26 cellular contexts compared by ENCODE assay signal in the genomic region with DNA sequence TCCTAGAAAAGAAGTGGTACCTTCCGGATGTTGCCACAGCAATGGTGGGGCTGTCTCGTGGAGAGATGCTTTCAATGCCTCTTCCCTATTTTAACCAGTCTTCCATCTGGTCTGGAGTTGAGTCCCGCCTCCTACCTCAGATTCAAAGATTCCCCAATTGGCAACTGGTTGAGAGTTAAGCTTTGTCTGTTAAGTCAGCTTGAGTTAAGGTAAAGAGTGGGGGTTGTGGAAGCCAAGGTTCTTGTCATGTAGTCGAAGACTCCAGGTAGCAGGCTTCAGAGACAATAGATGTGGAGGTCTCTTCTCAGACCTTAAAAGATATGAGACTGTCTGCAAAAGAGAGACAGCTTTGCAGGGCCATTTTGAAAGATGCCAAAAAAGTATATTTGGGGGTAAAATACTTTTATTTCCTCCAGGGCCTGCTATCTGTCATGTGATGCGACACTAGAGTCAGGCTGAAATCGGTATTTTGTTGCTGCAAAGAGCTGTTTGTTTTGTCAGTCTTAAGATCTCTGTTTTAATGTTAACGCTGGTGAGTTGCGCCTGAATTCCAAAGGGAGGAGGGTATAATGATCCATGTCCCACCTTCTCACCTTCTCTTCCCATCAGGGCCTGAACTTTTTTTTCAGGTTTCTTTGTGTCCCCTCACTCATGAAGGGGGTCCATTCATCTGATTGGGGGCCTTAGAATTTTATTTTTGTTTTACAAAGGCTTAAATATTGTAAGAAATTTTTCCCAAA. TPM values are rescaled to one million over a fixed set of nuclear protein-coding genes. Genes with fewer than 3 reads are reported as not detected.
DNase-seq lines count a peak whose midpoint lies in the region; ATAC-seq, FAIRE-seq and TF ChIP-seq lines count a peak whose summit lies in the region.
"Had no signal": no experiment of that assay in that cellular context is flagged by ENCODE, and none has a peak within 500 bp of the region (broad histone marks: within the 10 kb centered on the region; RNA-seq: fewer than 3 reads in every experiment).

No MANE protein-coding gene starts in this region.

- H3K4me1 Mint-ChIP-seq in activated naive CD8-positive, alpha-beta T cell treated with anti-CD3 and anti-CD28 coated beads for 36 hours: no peaks in the 10 kb centered on the region
- H3K4me1 Mint-ChIP-seq: CD8-positive, alpha-beta memory T cell had no signal

- peak overlapping the region; percentile 81 for H2AFZ ChIP-seq in H1 (ENCODE audit: low read length)

- H3K4me3 ChIP-seq in HUES64 (ENCODE audit: low read length): no peak overlapping the region
- no peak overlapping the region; a peak in 1 of 8 replicates for H3K4me3 ChIP-seq in H1 (ENCODE audit: extremely low read depth in 1 of 4, insufficient read depth in 2 of 4, low read depth in 3 of 4, low read length in 4 of 4)
- H3K4me3 ChIP-seq in mesendoderm (ENCODE audit: low read length): no peak overlapping the region
- no peak overlapping the region for H3K4me3 ChIP-seq in left lung
- H3K4me3 ChIP-seq: A549; BLaER1 treated with 17β-estradiol and CSF1 and Interleukin-3, amounts not matched to agents 10 nM and 100 nM; HAP-1 had no signal

- H4K8ac ChIP-seq in H1 (ENCODE audit: extremely low read depth, insufficient read depth, low read length) (no peak overlapping the region), mesendoderm (ENCODE audit: low read depth, low read length) (no peak overlapping the region)

- H3K18ac ChIP-seq in H1 (ENCODE audit: extremely low read depth, low read length): peak overlapping the region; percentile 28; the same call in 1 of the 2 replicates
- H3K18ac ChIP-seq in mesendoderm (ENCODE audit: low read length): no peak overlapping the region

- no peak overlapping the region for H3K23ac ChIP-seq in H1 (ENCODE audit: insufficient read length)
- H3K23ac ChIP-seq in mesendoderm (ENCODE audit: low read length): no peak overlapping the region

- peak overlapping the region; percentile 19 to 36; a peak in 3 of 4 replicates for H3K4me2 ChIP-seq in H1 (ENCODE audit: insufficient read depth in 1 of 2, low read depth in 2 of 2, low read length in 2 of 2)
- H3K4me2 ChIP-seq in mesendoderm (ENCODE audit: low read length): no peak overlapping the region
- H3K4me2 ChIP-seq: A549; BLaER1 treated with 17β-estradiol and CSF1 and Interleukin-3, amounts not matched to agents 10 nM and 100 nM had no signal

- H2BK15ac ChIP-seq in H1 (ENCODE audit: low read length): no peak overlapping the region
- no peak overlapping the region for H2BK15ac ChIP-seq in mesendoderm (replicated peaks; ENCODE audit: low read depth)

- H3K56ac ChIP-seq in H1 (replicated peaks; ENCODE audit: insufficient read length, low read depth, low read length) (no peak overlapping the region), mesendoderm (ENCODE audit: low read length) (no peak overlapping the region)

- WGBS in HUES64: 73% methylated on average over 8 of the region's 8 CpGs
- WGBS in H1 (ENCODE audit: extremely low coverage in 1 of 2, insufficient coverage in 1 of 2, insufficient read length in 1 of 2, insufficient replicate concordance in 2 of 2, low coverage in 1 of 2, low lambda C conversion rate in 2 of 2, missing lambda C conversion rate in 1 of 2), 2 experiments: 58% methylated on average over 8 of the region's 8 CpGs; no CpG with 5 or more reads in 1 of the 2 experiments
- no CpG with 5 or more reads among the region's 8 CpGs for WGBS in mesendoderm (ENCODE audit: extremely low coverage, insufficient coverage, low lambda C conversion rate)

- H2BK12ac ChIP-seq in H1 (ENCODE audit: low read depth, low read length): no peak overlapping the region

- peaks cover 13% of the 10 kb centered on the region for H3K4me1 ChIP-seq in ES-I3 (ENCODE audit: insufficient read depth, low read length)
- H3K4me1 ChIP-seq in HUES64 (ENCODE audit: insufficient read depth, low read length): peaks cover 14% of the 10 kb centered on the region
- H3K4me1 ChIP-seq in H1 (replicated peaks in 1 of 4; ENCODE audit: control insufficient read depth in 3 of 4, insufficient read depth in 4 of 4, low read length in 3 of 4): no peaks in the 10 kb centered on the region; a peak in 2 of 7 replicates
- H3K4me1 ChIP-seq in mesendoderm (ENCODE audit: control insufficient read depth, low read depth, low read length): no peaks in the 10 kb centered on the region
- no peaks in the 10 kb centered on the region for H3K4me1 ChIP-seq in left lung
- H3K4me1 ChIP-seq: A549; BE2C; BLaER1 treated with 17β-estradiol and CSF1 and Interleukin-3, amounts not matched to agents 10 nM and 100 nM; HAP-1 had no signal

- H3K9me3 Mint-ChIP-seq in activated naive CD8-positive, alpha-beta T cell treated with anti-CD3 and anti-CD28 coated beads for 36 hours: no peaks in the 10 kb centered on the region
- H3K9me3 Mint-ChIP-seq: CD4-positive, alpha-beta T cell; CD8-positive, alpha-beta memory T cell had no signal

- no peaks in the 10 kb centered on the region for H4K20me1 ChIP-seq in H1 (replicated peaks in 1 of 2; ENCODE audit: control insufficient read depth in 1 of 2, insufficient read depth in 2 of 2, low read length in 2 of 2)
- H4K20me1 ChIP-seq: BLaER1 treated with 17β-estradiol and CSF1 and Interleukin-3, amounts not matched to agents 10 nM and 100 nM had no signal

- no peak overlapping the region for H3K14ac ChIP-seq in H1 (ENCODE audit: insufficient read length)

- CTCF ChIA-PET in H1 (lab: Charles Lee; ENCODE audit: partially characterized antibody): interaction anchor here (1.0 to 8.2 kb wide), 8 partner anchors 11 to 586 kb away, joined by 3 to 41 read pairs (median 4); partner anchors contain the start of gene ARL4A

- H3K27me3 Mint-ChIP-seq in activated naive CD8-positive, alpha-beta T cell treated with anti-CD3 and anti-CD28 coated beads for 36 hours: peaks cover 7% of the 10 kb centered on the region

- no peak overlapping the region for H2BK20ac ChIP-seq in H1 (ENCODE audit: low read length)

- ATAC-seq in left lung: no peak
- ATAC-seq: A549 had no signal

- POLR2A ChIA-PET in H1 (lab: Charles Lee; ENCODE audit: partially characterized antibody): interaction anchor here (1.1 kb wide), 1 partner anchor 37 kb away, joined by 3 read pairs; no protein-coding TSS in a partner anchor

- H3K27me3 ChIP-seq in HUES64 (ENCODE audit: insufficient read depth, low read length): no peaks in the 10 kb centered on the region
- H3K27me3 ChIP-seq in H1 (replicated peaks in 1 of 4; ENCODE audit: control insufficient read depth in 3 of 4, extremely low read depth in 1 of 4, insufficient read depth in 3 of 4, low read length in 3 of 4): no peaks in the 10 kb centered on the region
- H3K27me3 ChIP-seq in mesendoderm (ENCODE audit: insufficient read depth, low read length, poor library complexity): no peaks in the 10 kb centered on the region
- H3K27me3 ChIP-seq in left lung: no peaks in the 10 kb centered on the region
- H3K27me3 ChIP-seq: BLaER1 treated with 17β-estradiol and CSF1 and Interleukin-3, amounts not matched to agents 10 nM and 100 nM had no signal

- H3K27ac Mint-ChIP-seq in activated naive CD8-positive, alpha-beta T cell treated with anti-CD3 and anti-CD28 coated beads for 36 hours: no peak overlapping the region
- H3K27ac Mint-ChIP-seq: CD14-positive monocyte; CD4-positive, alpha-beta T cell; CD8-positive, alpha-beta memory T cell; HFFc6 had no signal

- no peaks in the 10 kb centered on the region for H3K9me3 ChIP-seq in ES-I3 (ENCODE audit: control insufficient read depth, insufficient read depth, low read length)
- 0 out of 2 replicates have a peak, but pooled peaks cover 3% of the 10 kb centered on the region for H3K9me3 ChIP-seq in HUES64 (ENCODE audit: insufficient read depth, low read depth, low read length)
- no peaks in the 10 kb centered on the region for H3K9me3 ChIP-seq in H1 (ENCODE audit: insufficient read depth in 2 of 2, low read depth in 1 of 2, low read length in 1 of 2)
- no peaks in the 10 kb centered on the region for H3K9me3 ChIP-seq in left lung
- H3K9me3 ChIP-seq: A549, BE2C, HAP-1 had no signal

- H3K79me2 ChIP-seq in H1 (ENCODE audit: control insufficient read depth in 1 of 2, insufficient read depth in 2 of 2, low read length in 2 of 2) (no peaks in the 10 kb centered on the region), mesendoderm (ENCODE audit: control insufficient read depth, insufficient read depth, low read length) (no peaks in the 10 kb centered on the region)

- TF ChIP-seq EP300 in H1 (IDR thresholded peaks at IDR 0.05; ENCODE audit: borderline replicate concordance in 1 of 2, low read depth in 2 of 2, low read length in 2 of 2): no peak

- no peak overlapping the region for H3K4ac ChIP-seq in H1 (replicated peaks; ENCODE audit: insufficient read length, low read depth, low read length)
- no peak overlapping the region for H3K4ac ChIP-seq in mesendoderm (ENCODE audit: low read depth, low read length)

- H2BK120ac ChIP-seq in H1 (replicated peaks; ENCODE audit: low read depth, low read length) (no peak overlapping the region), mesendoderm (ENCODE audit: low read depth, low read length) (no peak overlapping the region)

- DNase-seq in H1 (ENCODE audit: low read depth in 1 of 2, low spot score in 2 of 2): no peak
- peak; percentile 18 for DNase-seq in mesendoderm
- no peak for DNase-seq in GM20000 (ENCODE audit: low spot score)
- DNase-seq in activated naive CD8-positive, alpha-beta T cell treated with anti-CD3 and anti-CD28 coated beads for 36 hours: no peak
- DNase-seq in NCI-H1105 treated with DMSO at 0.1 percent for 48 hours (lab: John Stamatoyannopoulos, UW): no peak
- DNase-seq in left lung: no peak
- DNase-seq: 8988T; ACHN; AML-193; BE2C; CD4-positive, alpha-beta T cell; CD8-positive, alpha-beta memory T cell; DMS 273 treated with DMSO at 0.1 percent for 48 hours; DMS79; EL; HFFc6 had no signal

- TF ChIP-seq POLR2A in H1 (IDR thresholded peaks at IDR 0.05; ENCODE audit: control extremely low read depth in 1 of 2, low read depth in 2 of 2, low read length in 2 of 2): no peak

- H3K9ac ChIP-seq in ES-I3 (ENCODE audit: low read depth, low read length): 0 out of 2 replicates have a peak overlapping the region, but pooled peaks have one; percentile 5
- no peak overlapping the region for H3K9ac ChIP-seq in HUES64 (ENCODE audit: low read depth, low read length)
- H3K9ac ChIP-seq in H1 (replicated peaks in 1 of 4; ENCODE audit: extremely low read depth in 1 of 4, low read depth in 3 of 4, low read length in 3 of 4): no peak overlapping the region
- no peak overlapping the region for H3K9ac ChIP-seq in mesendoderm (ENCODE audit: low read length)
- H3K9ac ChIP-seq: BLaER1 treated with 17β-estradiol and CSF1 and Interleukin-3, amounts not matched to agents 10 nM and 100 nM had no signal

- no peak for TF ChIP-seq RAD21 in H1 (IDR thresholded peaks at IDR 0.05 in 1 of 2, conservative IDR thresholded peaks at IDR 0.05 in 1 of 2; ENCODE audit: low read depth in 2 of 2, low read length in 2 of 2)

- H3K79me1 ChIP-seq in H1 (ENCODE audit: low read depth, low read length) (no peaks in the 10 kb centered on the region), mesendoderm (ENCODE audit: low read length) (no peaks in the 10 kb centered on the region)

- no peak overlapping the region for H3K4me3 Mint-ChIP-seq in activated naive CD8-positive, alpha-beta T cell treated with anti-CD3 and anti-CD28 coated beads for 36 hours
- H3K4me3 Mint-ChIP-seq: CD14-positive monocyte; CD4-positive, alpha-beta T cell; CD8-positive, alpha-beta memory T cell; HFFc6 had no signal

- intact Hi-C loops in left lung (cut with DNase I): loop anchor here in 1 of 2 donors (10.0 kb wide), 2 partner anchors 95 to 735 kb away; no protein-coding TSS in a partner anchor

- H3K36me3 Mint-ChIP-seq in activated naive CD8-positive, alpha-beta T cell treated with anti-CD3 and anti-CD28 coated beads for 36 hours: no peaks in the 10 kb centered on the region
- H3K36me3 Mint-ChIP-seq: CD14-positive monocyte; CD8-positive, alpha-beta memory T cell had no signal

- peak; percentile 45 for FAIRE-seq in H1 (lab: Jason Lieb, UNC)
- FAIRE-seq: A549, D721Med, G401.6, GM12892, GM19239 had no signal

- H3K36me3 ChIP-seq in ES-I3 (ENCODE audit: insufficient read depth, low read length): no peaks in the 10 kb centered on the region
- H3K36me3 ChIP-seq in HUES64 (ENCODE audit: insufficient read depth, low read length): no peaks in the 10 kb centered on the region
- no peaks in the 10 kb centered on the region for H3K36me3 ChIP-seq in H1 (ENCODE audit: control insufficient read depth in 2 of 4, insufficient read depth in 4 of 4, low read length in 3 of 4)
- H3K36me3 ChIP-seq in mesendoderm (ENCODE audit: control insufficient read depth, insufficient read depth, low read length): no peaks in the 10 kb centered on the region
- no peaks in the 10 kb centered on the region for H3K36me3 ChIP-seq in left lung
- H3K36me3 ChIP-seq: BE2C; BLaER1 treated with 17β-estradiol and CSF1 and Interleukin-3, amounts not matched to agents 10 nM and 100 nM; HAP-1 had no signal

- H2BK5ac ChIP-seq in H1 (ENCODE audit: low read depth, low read length) (no peak overlapping the region), mesendoderm (ENCODE audit: low read length) (no peak overlapping the region)

- no peak overlapping the region for H4K91ac ChIP-seq in H1 (replicated peaks; ENCODE audit: insufficient read length, low read length)

- H2AK5ac ChIP-seq in H1 (ENCODE audit: low read depth, low read length): no peak overlapping the region
- H2AK5ac ChIP-seq in mesendoderm (ENCODE audit: low read length): no peak overlapping the region

- H4K5ac ChIP-seq in H1 (ENCODE audit: insufficient read length, low read depth, low read length) (no peak overlapping the region), mesendoderm (ENCODE audit: low read length) (no peak overlapping the region)

- H3K27ac ChIP-seq in HUES64 (ENCODE audit: low read depth, low read length) (peak overlapping the region; percentile 64; the same call in 1 of the 2 replicates), H1 (ENCODE audit: low read depth, low read length) (no peak overlapping the region), mesendoderm (ENCODE audit: low read depth, low read length) (no peak overlapping the region), left lung (no peak overlapping the region)
- H3K27ac ChIP-seq: A549; BLaER1 treated with 17β-estradiol and CSF1 and Interleukin-3, amounts not matched to agents 10 nM and 100 nM had no signal

- TF ChIP-seq CTCF in H1 (IDR thresholded peaks at IDR 0.05; ENCODE audit: control extremely low read depth in 1 of 3, insufficient read depth in 1 of 3, low read depth in 1 of 3, low read length in 3 of 3) (no peak), GM20000 (IDR thresholded peaks at IDR 0.05; ENCODE audit: extremely low read depth, missing control alignments) (no peak), left lung (IDR thresholded peaks at IDR 0.05) (no peak)

- no peaks in the 10 kb centered on the region for H3K23me2 ChIP-seq in H1 (ENCODE audit: low read depth, low read length)

RNA-seq across cellular contexts. Expression of gene SCIN, which starts 40.4 kb away (rescaled TPM):
- 0.35 TPM for polyA plus RNA-seq in HUES64 (2013, experiment 1 of 2)
- 0.32 TPM for polyA plus RNA-seq in HUES64 (2013, experiment 2 of 2)
- total RNA-seq in H1 (2021; fragmentation: NEBNext Ultra II Directional; extraction: Animal tissue kit (Norgen Biotek cat#: 25700)): 1.9 and 2.3 TPM in 2 replicates
- polyA plus RNA-seq in H1 (2011; rRNA removed): 0.47 and 0.49 TPM in 2 replicates
- 1.1 TPM for polyA plus RNA-seq in H1 (2011; cell fraction: cytosol; rRNA removed)
- 0.87 TPM for polyA plus RNA-seq in H1 (2011; cell fraction: nucleus; rRNA removed)
- polyA plus RNA-seq in H1 (2012, experiment 1 of 2): 0.91 to 1.5 TPM (median 1.3 TPM) in 4 replicates
- 0.14 TPM for polyA plus RNA-seq in H1 (2012, experiment 2 of 2)
- 0.97 TPM for polyA plus RNA-seq in H1 (2013, experiment 1 of 2)
- polyA plus RNA-seq in H1 (2013, experiment 2 of 2): 0.68 TPM
- 1.6 and 2.1 TPM in 2 replicates for polyA minus RNA-seq in H1 (2011; rRNA and poly(A)+ RNA removed)
- 1.8 TPM for polyA minus RNA-seq in H1 (2011; cell fraction: cytosol; rRNA and poly(A)+ RNA removed)
- polyA minus RNA-seq in H1 (2011; cell fraction: nucleus; rRNA and poly(A)+ RNA removed): 2.1 TPM
- 0.31 TPM for polyA plus RNA-seq in mesendoderm (2013, experiment 1 of 2)
- polyA plus RNA-seq in mesendoderm (2013, experiment 2 of 2): 0.31 TPM
- under 1 TPM; 0.20 to 0.47 TPM for total RNA-seq in activated naive CD8-positive, alpha-beta T cell treated with anti-CD3 and anti-CD28 coated beads for 36 hours
- total RNA-seq in left lung: 10 to 100 TPM; 13.4 to 13.5 TPM
- polyA plus RNA-seq: CD14-positive monocyte; CD8-positive, alpha-beta memory T cell had no signal
